Comparison of ENCODE assay signal across 33 cellular contexts in genomic region chr1:235823684-235824083, GRCh38.
"Had no signal": no experiment of that assay in that cellular context is flagged by ENCODE, and none has a peak within 500 bp of the region (broad histone marks: within the 10 kb centered on the region; RNA-seq: fewer than 3 reads in every experiment).

No MANE protein-coding gene starts in this region.

- H3K36me3 Mint-ChIP-seq: WTC11 had no signal

- DNase-seq: activated CD4-positive, alpha-beta T cell treated with anti-CD3 and anti-CD28 coated beads for 36 hours; activated CD4-positive, alpha-beta T cell treated with anti-CD3 and anti-CD28 coated beads, Interleukin-2, amount 10 ng/mL, durations not matched to agents 7 days and 5 days; activated CD4-positive, alpha-beta T cell treated with anti-CD3 and anti-CD28 coated beads, Interleukin-2, amount 50 U/mL, for 48 hours; activated CD8-positive, alpha-beta T cell treated with anti-CD3 and anti-CD28 coated beads, Interleukin-2, amount 10 ng/mL, durations not matched to agents 7 days and 5 days; activated gamma-delta T cell treated with Interleukin-2 at 50 U/mL for 16 hours; activated naive CD4-positive, alpha-beta T cell treated with anti-CD3 and anti-CD28 coated beads for 36 hours; activated T-cell treated with anti-CD3 and anti-CD28 coated beads, Interleukin-2, amount 50 U/mL, for 24 hours; amniotic stem cell; aorta; Kasumi-1; KG1; MG63; NCI-H1048; NCI-H1105 treated with DMSO at 0.1 percent for 48 hours; NCI-H1436; NCI-H1694; NCI-H1930; NCI-H2081 treated with DMSO at 0.1 percent for 48 hours; NCI-H226; NCI-H446 treated with DMSO at 0.1 percent for 48 hours; NCI-H524 treated with DMSO at 0.1 percent for 48 hours; SHP77; SJCRH30 had no signal

- H3K27ac ChIP-seq: cardiac muscle cell, SJCRH30, SK-N-MC had no signal

- H3K4me1 Mint-ChIP-seq: activated CD4-positive, alpha-beta T cell treated with anti-CD3 and anti-CD28 coated beads for 36 hours; activated CD4-positive, alpha-beta T cell treated with anti-CD3 and anti-CD28 coated beads, Interleukin-2, amount 10 ng/mL, durations not matched to agents 7 days and 5 days had no signal

- H3K27me3 ChIP-seq: cardiac muscle cell, MG63, SJCRH30 had no signal

- H3K9me3 Mint-ChIP-seq: activated CD4-positive, alpha-beta T cell treated with anti-CD3 and anti-CD28 coated beads, Interleukin-2, amount 10 ng/mL, durations not matched to agents 7 days and 5 days; activated naive CD4-positive, alpha-beta T cell treated with anti-CD3 and anti-CD28 coated beads for 36 hours; activated naive CD4-positive, alpha-beta T cell treated with anti-CD3 and anti-CD28 coated beads, Interleukin-2, amount 50 U/mL, for 72 hours; activated T-cell treated with anti-CD3 and anti-CD28 coated beads, Interleukin-2, amount 50 U/mL, for 24 hours; activated T-helper 2 cell treated with anti-CD3 and anti-CD28 coated beads, Interferon-gamma antibody, Interleukin-2, Interleukin-4, amounts not matched to agents 10 μg/mL and 5 μg/mL and 100 μg/mL, durations not matched to agents 14 hours and 24 hours and 36 hours; central memory CD8-positive, alpha-beta T cell; T-helper 1 cell treated with Interleukin-12 subunit alpha and Interleukin-12 subunit beta and Interleukin-4 antibody, amounts not matched to agents 30 μg/mL and 1 μg/mL, for 36 hours; T-helper 2 cell treated with Interferon-gamma antibody and Interleukin-4, amounts not matched to agents 5 μg/mL and 100 μg/mL, for 36 hours; WTC11 had no signal

- H3K4me3 ChIP-seq: cardiac muscle cell, MG63, SJCRH30, SK-N-MC had no signal

- H3K27ac Mint-ChIP-seq: activated CD4-positive, alpha-beta T cell treated with anti-CD3 and anti-CD28 coated beads for 36 hours; activated CD4-positive, alpha-beta T cell treated with anti-CD3 and anti-CD28 coated beads, Interleukin-2, amount 10 ng/mL, durations not matched to agents 7 days and 5 days; activated CD8-positive, alpha-beta T cell treated with anti-CD3 and anti-CD28 coated beads, Interleukin-2, amount 10 ng/mL, durations not matched to agents 7 days and 5 days; activated naive CD4-positive, alpha-beta T cell treated with anti-CD3 and anti-CD28 coated beads for 36 hours; activated naive CD4-positive, alpha-beta T cell treated with anti-CD3 and anti-CD28 coated beads, Interleukin-2, amount 50 U/mL, for 72 hours; activated T-cell treated with anti-CD3 and anti-CD28 coated beads, Interleukin-2, amount 50 U/mL, for 24 hours; activated T-helper 2 cell treated with anti-CD3 and anti-CD28 coated beads, Interferon-gamma antibody, Interleukin-2, Interleukin-4, amounts not matched to agents 10 μg/mL and 5 μg/mL and 100 μg/mL, durations not matched to agents 14 hours and 24 hours and 36 hours; T-helper 1 cell treated with Interleukin-12 subunit alpha and Interleukin-12 subunit beta and Interleukin-4 antibody, amounts not matched to agents 30 μg/mL and 1 μg/mL, for 36 hours; T-helper 2 cell treated with Interferon-gamma antibody and Interleukin-4, amounts not matched to agents 5 μg/mL and 100 μg/mL, for 36 hours; WTC11 had no signal

- H3K9me3 ChIP-seq: MG63, SJCRH30 had no signal

- ATAC-seq: activated CD4-positive, alpha-beta T cell treated with anti-CD3 and anti-CD28 coated beads for 36 hours; activated CD4-positive, CD25-positive, alpha-beta regulatory T cell treated with anti-CD3 and anti-CD28 coated beads, Interleukin-2, amount 50 U/mL, for 24 hours; activated CD8-positive, alpha-beta T cell treated with anti-CD3 and anti-CD28 coated beads, Interleukin-2, amount 10 ng/mL, durations not matched to agents 7 days and 5 days; activated naive CD4-positive, alpha-beta T cell treated with anti-CD3 and anti-CD28 coated beads, Interleukin-2, amount 50 U/mL, for 72 hours; Panc1; WTC11 had no signal

- H3K4me1 ChIP-seq: SJCRH30 had no signal

- H3K36me3 ChIP-seq: cardiac muscle cell, SJCRH30 had no signal

- H3K4me3 Mint-ChIP-seq: activated CD4-positive, alpha-beta T cell treated with anti-CD3 and anti-CD28 coated beads for 36 hours; activated CD4-positive, alpha-beta T cell treated with anti-CD3 and anti-CD28 coated beads, Interleukin-2, amount 10 ng/mL, durations not matched to agents 7 days and 5 days; activated CD8-positive, alpha-beta T cell treated with anti-CD3 and anti-CD28 coated beads, Interleukin-2, amount 10 ng/mL, durations not matched to agents 7 days and 5 days; activated naive CD4-positive, alpha-beta T cell treated with anti-CD3 and anti-CD28 coated beads for 36 hours; activated T-cell treated with anti-CD3 and anti-CD28 coated beads, Interleukin-2, amount 50 U/mL, for 24 hours; central memory CD8-positive, alpha-beta T cell; T-helper 1 cell treated with Interleukin-12 subunit alpha and Interleukin-12 subunit beta and Interleukin-4 antibody, amounts not matched to agents 30 μg/mL and 1 μg/mL, for 36 hours; T-helper 2 cell treated with Interferon-gamma antibody and Interleukin-4, amounts not matched to agents 5 μg/mL and 100 μg/mL, for 36 hours; WTC11 had no signal
